Comparison of ENCODE assay signal across 1 cellular context in the genomic region with DNA sequence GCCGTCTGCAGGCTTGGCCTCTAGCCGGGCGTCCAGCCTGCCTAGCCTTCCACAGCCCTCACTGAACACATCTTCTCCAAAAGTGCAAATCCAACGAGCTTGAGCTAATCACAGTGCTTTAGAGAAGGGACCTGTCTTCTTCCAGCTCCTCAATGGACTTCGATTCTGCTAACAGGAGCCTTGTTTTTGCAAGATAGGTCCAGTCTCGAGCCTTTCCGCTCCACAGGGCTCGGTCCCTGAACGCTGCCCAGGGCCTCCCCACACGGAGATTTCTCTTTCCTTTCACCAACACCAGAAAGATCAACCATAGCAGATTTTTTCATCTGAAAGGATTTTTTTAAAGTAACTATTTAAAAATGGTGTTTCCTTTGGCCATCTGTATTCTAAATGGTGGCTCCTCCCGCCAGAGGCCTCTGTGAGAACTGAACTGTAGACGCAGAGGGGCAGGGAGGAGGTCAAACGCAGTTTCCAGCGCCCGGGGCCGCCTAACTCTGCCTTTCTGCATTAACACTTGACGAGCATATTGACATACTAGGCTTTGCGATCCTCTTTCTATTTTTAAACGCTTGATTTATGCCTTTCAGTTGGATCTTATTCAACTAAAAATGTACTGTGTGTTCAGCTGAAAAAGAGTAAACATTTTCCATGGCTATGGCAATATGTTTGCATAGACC.
TF ChIP-seq lines count a peak whose summit lies in the region.

No MANE protein-coding gene starts in this region.

TF ChIP-seq in GM23338, 12 proteins besides CTCF, POLR2A, EP300 and RAD21 (continued from another document):
- TF ChIP-seq, protein P1, sequence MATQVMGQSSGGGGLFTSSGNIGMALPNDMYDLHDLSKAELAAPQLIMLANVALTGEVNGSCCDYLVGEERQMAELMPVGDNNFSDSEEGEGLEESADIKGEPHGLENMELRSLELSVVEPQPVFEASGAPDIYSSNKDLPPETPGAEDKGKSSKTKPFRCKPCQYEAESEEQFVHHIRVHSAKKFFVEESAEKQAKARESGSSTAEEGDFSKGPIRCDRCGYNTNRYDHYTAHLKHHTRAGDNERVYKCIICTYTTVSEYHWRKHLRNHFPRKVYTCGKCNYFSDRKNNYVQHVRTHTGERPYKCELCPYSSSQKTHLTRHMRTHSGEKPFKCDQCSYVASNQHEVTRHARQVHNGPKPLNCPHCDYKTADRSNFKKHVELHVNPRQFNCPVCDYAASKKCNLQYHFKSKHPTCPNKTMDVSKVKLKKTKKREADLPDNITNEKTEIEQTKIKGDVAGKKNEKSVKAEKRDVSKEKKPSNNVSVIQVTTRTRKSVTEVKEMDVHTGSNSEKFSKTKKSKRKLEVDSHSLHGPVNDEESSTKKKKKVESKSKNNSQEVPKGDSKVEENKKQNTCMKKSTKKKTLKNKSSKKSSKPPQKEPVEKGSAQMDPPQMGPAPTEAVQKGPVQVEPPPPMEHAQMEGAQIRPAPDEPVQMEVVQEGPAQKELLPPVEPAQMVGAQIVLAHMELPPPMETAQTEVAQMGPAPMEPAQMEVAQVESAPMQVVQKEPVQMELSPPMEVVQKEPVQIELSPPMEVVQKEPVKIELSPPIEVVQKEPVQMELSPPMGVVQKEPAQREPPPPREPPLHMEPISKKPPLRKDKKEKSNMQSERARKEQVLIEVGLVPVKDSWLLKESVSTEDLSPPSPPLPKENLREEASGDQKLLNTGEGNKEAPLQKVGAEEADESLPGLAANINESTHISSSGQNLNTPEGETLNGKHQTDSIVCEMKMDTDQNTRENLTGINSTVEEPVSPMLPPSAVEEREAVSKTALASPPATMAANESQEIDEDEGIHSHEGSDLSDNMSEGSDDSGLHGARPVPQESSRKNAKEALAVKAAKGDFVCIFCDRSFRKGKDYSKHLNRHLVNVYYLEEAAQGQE (IDR thresholded peaks at IDR 0.05; ENCODE audit: unreplicated experiment): no peak
- no peak for TF ChIP-seq EZH2 (IDR thresholded peaks at IDR 0.05; ENCODE audit: low read depth, unreplicated experiment)
- no peak for TF ChIP-seq EZH2phosphoT487 (IDR thresholded peaks at IDR 0.05; ENCODE audit: unreplicated experiment)
TF ChIP-seq in GM23338: peak in this region for 0.
